8 cellular contexts compared by ENCODE assay signal in the genomic region with DNA sequence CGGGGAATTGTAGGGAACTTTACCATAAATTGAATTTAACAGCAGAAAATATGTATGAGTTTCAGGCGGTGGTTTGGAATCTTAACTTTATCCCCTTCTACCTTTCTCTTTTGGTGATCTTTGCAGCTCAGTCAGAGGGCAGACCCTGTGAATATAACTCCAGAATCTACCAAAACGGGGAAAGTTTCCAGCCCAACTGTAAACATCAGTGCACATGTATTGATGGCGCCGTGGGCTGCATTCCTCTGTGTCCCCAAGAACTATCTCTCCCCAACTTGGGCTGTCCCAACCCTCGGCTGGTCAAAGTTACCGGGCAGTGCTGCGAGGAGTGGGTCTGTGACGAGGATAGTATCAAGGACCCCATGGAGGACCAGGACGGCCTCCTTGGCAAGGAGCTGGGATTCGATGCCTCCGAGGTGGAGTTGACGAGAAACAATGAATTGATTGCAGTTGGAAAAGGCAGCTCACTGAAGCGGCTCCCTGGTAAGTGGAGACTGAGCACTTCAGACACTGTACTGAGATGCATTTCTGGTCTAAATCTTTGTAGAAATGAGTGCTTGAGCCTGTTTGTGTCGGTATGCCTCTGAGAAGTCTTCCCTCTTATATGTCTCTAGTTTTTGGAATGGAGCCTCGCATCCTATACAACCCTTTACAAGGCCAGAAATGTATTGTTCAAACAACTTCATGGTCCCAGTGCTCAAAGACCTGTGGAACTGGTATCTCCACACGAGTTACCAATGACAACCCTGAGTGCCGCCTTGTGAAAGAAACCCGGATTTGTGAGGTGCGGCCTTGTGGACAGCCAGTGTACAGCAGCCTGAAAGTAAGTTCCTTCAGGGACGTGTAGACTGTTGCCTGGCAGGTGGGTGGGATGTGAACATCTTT. TPM values are rescaled to one million over a fixed set of nuclear protein-coding genes. Genes with fewer than 3 reads are reported as not detected.
A peak's percentile ranks its signal among the peaks of the same experiment; 100 is the strongest.
DNase-seq lines count a peak whose midpoint lies in the region; ATAC-seq, FAIRE-seq and TF ChIP-seq lines count a peak whose summit lies in the region.

No MANE protein-coding gene starts in this region.

- H3K27me3 Mint-ChIP-seq in endothelial cell (ENCODE audit: unreplicated experiment) (peaks cover 43% of the 10 kb centered on the region), naive B cell (peaks cover 58 to 79% (median 78%) of the 10 kb centered on the region in 3 donors)

- no peak for FAIRE-seq in D721Med (lab: Jason Lieb, UNC)

- H3K27ac Mint-ChIP-seq in endothelial cell (ENCODE audit: unreplicated experiment) = peak overlapping the region; percentile 92
- H3K27ac Mint-ChIP-seq in naive B cell = no peak overlapping the region

- H3K36me3 Mint-ChIP-seq in endothelial cell (ENCODE audit: low read depth, unreplicated experiment) = peaks cover 21% of the 10 kb centered on the region
- peaks cover 0 to 6% of the 10 kb centered on the region in 2 donors for H3K36me3 Mint-ChIP-seq in naive B cell

- H3K4me3 Mint-ChIP-seq in endothelial cell (ENCODE audit: unreplicated experiment) = peak overlapping the region; percentile 96
- peak overlapping the region; percentile 7 to 83 (median 52) for H3K4me3 Mint-ChIP-seq in naive B cell

- TF ChIP-seq CTCF in endothelial cell (IDR thresholded peaks at IDR 0.05; ENCODE audit: unreplicated experiment) (no peak), D721Med (IDR thresholded peaks at IDR 0.05; ENCODE audit: insufficient read depth, missing control alignments) (no peak)

- peaks cover 40% of the 10 kb centered on the region for H3K4me1 Mint-ChIP-seq in endothelial cell (ENCODE audit: unreplicated experiment)
- peaks cover 22 to 30% (median 29%) of the 10 kb centered on the region in 3 donors for H3K4me1 Mint-ChIP-seq in naive B cell

- no peaks in the 10 kb centered on the region for H3K9me3 Mint-ChIP-seq in endothelial cell (ENCODE audit: unreplicated experiment)
- no peaks in the 10 kb centered on the region for H3K9me3 Mint-ChIP-seq in naive B cell

- no peak for ATAC-seq in naive B cell (ENCODE audit: low read depth in 2 of 2)
- ATAC-seq in HG03045 (IDR thresholded peaks at IDR 0.05; ENCODE audit: unreplicated experiment) = no peak

- DNase-seq in COLO668 (lab: John Stamatoyannopoulos, UW; ENCODE audit: unreplicated experiment) (peak; percentile 47), NCI-H510A (lab: John Stamatoyannopoulos, UW) (peak; percentile 78), endothelial cell (ENCODE audit: low spot score) (peak; percentile 35), naive B cell (no peak), NCI-H1930 (lab: John Stamatoyannopoulos, UW) (no peak), GDM1 (lab: John Stamatoyannopoulos, UW) (no peak), D721Med (ENCODE audit: insufficient read length, low spot score) (no peak)

RNA-seq across cellular contexts. Expression of a gene that starts 1.5 kb away (rescaled TPM):
- total RNA-seq in endothelial cell (ENCODE audit: unreplicated experiment) = 21.0 TPM
- polyA plus RNA-seq in naive B cell (ENCODE audit: low read depth in 6 of 6) = under 1 TPM in 1 of 6 donors, not detected in 5; 0.35 TPM

Comparison
In these comparisons a context has a peak if more than half of its experiments do, and no peak if none do; other contexts are left out.
1. DNase-seq: peak in COLO668 (single experiment), NCI-H510A (single experiment) and endothelial cell (single experiment); none in naive B cell (single experiment), NCI-H1930 (0 of 2), GDM1 (single experiment) and D721Med (single experiment).